1 cellular context compared by ENCODE assay signal in genomic region chr17:68289473-68289872, GRCh38.
TF ChIP-seq lines count a peak whose summit lies in the region.

No MANE protein-coding gene starts in this region.

TF ChIP-seq in GM23338, 12 proteins besides CTCF, POLR2A, EP300 and RAD21 (continued from another document):
- TF ChIP-seq ZNF462 (CRISPR knock-in tag; IDR thresholded peaks at IDR 0.05), result no peak
- TF ChIP-seq REST (IDR thresholded peaks at IDR 0.05; ENCODE audit: unreplicated experiment), result no peak
- no peak for TF ChIP-seq STAT1 (IDR thresholded peaks at IDR 0.05; ENCODE audit: unreplicated experiment)
- TF ChIP-seq ETS1 (IDR thresholded peaks at IDR 0.05), result no peak
